20 cellular contexts compared by ENCODE assay signal in genomic region chr2:121502246-121502645, GRCh38. TPM values are rescaled to one million over a fixed set of nuclear protein-coding genes. Genes with fewer than 3 reads are reported as not detected.
A peak's percentile ranks its signal among the peaks of the same experiment; 100 is the strongest.
DNase-seq lines count a peak whose midpoint lies in the region; ATAC-seq and TF ChIP-seq lines count a peak whose summit lies in the region.
"Had no signal": no experiment of that assay in that cellular context is flagged by ENCODE, and none has a peak within 500 bp of the region (broad histone marks: within the 10 kb centered on the region; RNA-seq: fewer than 3 reads in every experiment).

No MANE protein-coding gene starts in this region.

- peak overlapping the region; percentile 42 for H3K4me3 Mint-ChIP-seq in MCF 10A (ENCODE audit: unreplicated experiment)
- H3K4me3 Mint-ChIP-seq: T-helper 1 cell treated with Interleukin-12 subunit alpha and Interleukin-12 subunit beta and Interleukin-4 antibody, amounts not matched to agents 30 μg/mL and 1 μg/mL, for 36 hours had no signal

- no peak overlapping the region for H3K27ac ChIP-seq in breast epithelium
- peak overlapping the region; percentile 99 for H3K27ac ChIP-seq in mammary epithelial cell (ENCODE audit: insufficient read depth, low read depth, low read length)
- H3K27ac ChIP-seq in tibial nerve, result peak overlapping the region in 1 of 4 donors; percentile 8
- H3K27ac ChIP-seq in esophagus muscularis mucosa (replicated peaks in 1 of 4), result no peak overlapping the region

- H3K9me3 ChIP-seq in breast epithelium (no peaks in the 10 kb centered on the region), mammary epithelial cell (replicated peaks; ENCODE audit: insufficient read depth, low read length) (peaks cover 3% of the 10 kb centered on the region), tibial nerve (no peaks in the 10 kb centered on the region), esophagus muscularis mucosa (no peaks in the 10 kb centered on the region)

- peaks cover 15% of the 10 kb centered on the region for H3K36me3 Mint-ChIP-seq in MCF 10A (ENCODE audit: insufficient read depth, unreplicated experiment)

- intact Hi-C loops in MCF 10A (cut with micrococcal nuclease) (loop anchor here (5.0 kb wide), 1 partner anchor 100 kb away; no protein-coding TSS in a partner anchor), breast epithelium (cut with DNase I; ENCODE audit: low total_unique reads) (no loop called here), mammary epithelial cell (cut with micrococcal nuclease) (loop anchor here (1.0 kb wide), 1 partner anchor 28 kb away; the partner anchor contains the start of gene RNU4ATAC), esophagus muscularis mucosa (cut with DNase I) (no loop called here)

- BruUV-seq in MCF 10A (replicated peaks; lab: Mats Ljungman, UMichigan) (no TSS peak), mammary epithelial cell (replicated peaks; lab: Mats Ljungman, UMichigan) (no TSS peak)

- H3K4me2 ChIP-seq in mammary epithelial cell (ENCODE audit: insufficient read depth, low read depth, low read length), result peak overlapping the region; percentile 69
- H3K4me2 ChIP-seq: PC-9 had no signal

- H3K36me3 ChIP-seq in breast epithelium (no peaks in the 10 kb centered on the region), mammary epithelial cell (ENCODE audit: insufficient read depth, low read length) (peaks cover 5% of the 10 kb centered on the region), tibial nerve (peaks cover 0 to 5% (median 0%) of the 10 kb centered on the region in 3 donors), esophagus muscularis mucosa (peaks cover 5 to 31% (median 15%) of the 10 kb centered on the region in 4 donors)

- no peak for ATAC-seq in HG02852 (IDR thresholded peaks at IDR 0.05; ENCODE audit: unreplicated experiment)
- ATAC-seq: left lobe of liver had no signal

- TF ChIP-seq EP300 in tibial nerve (IDR thresholded peaks at IDR 0.05) (peak in 1 of 2 donors; percentile 33), esophagus muscularis mucosa (IDR thresholded peaks at IDR 0.05) (no peak)

- H3K79me2 ChIP-seq in mammary epithelial cell (ENCODE audit: insufficient read depth, low read length), result peaks cover 53% of the 10 kb centered on the region

- TF ChIP-seq POLR2A in breast epithelium (IDR thresholded peaks at IDR 0.05) (no peak), tibial nerve (IDR thresholded peaks at IDR 0.05) (no peak), esophagus muscularis mucosa (IDR thresholded peaks at IDR 0.05; ENCODE audit: low read depth) (no peak)

- peak overlapping the region; percentile 86 for H3K9ac ChIP-seq in mammary epithelial cell (ENCODE audit: insufficient read depth, low read length)

- TF ChIP-seq CTCF in MCF 10A (IDR thresholded peaks at IDR 0.05; ENCODE audit: unreplicated experiment) (no peak), breast epithelium (IDR thresholded peaks at IDR 0.05) (no peak), mammary epithelial cell (conservative IDR thresholded peaks at IDR 0.05 in 1 of 2, IDR thresholded peaks at IDR 0.05 in 1 of 2; ENCODE audit: extremely low read depth in 1 of 2, insufficient read depth in 1 of 2, low read depth in 1 of 2, low read length in 2 of 2) (no peak), tibial nerve (IDR thresholded peaks at IDR 0.05) (no peak), esophagus muscularis mucosa (IDR thresholded peaks at IDR 0.05) (no peak)

- in situ Hi-C loops in mammary epithelial cell (cut with MboI; ENCODE audit: low sequenced_read_pairs in 2 of 2), result no loop called here

- peaks cover 66% of the 10 kb centered on the region for H3K4me1 Mint-ChIP-seq in MCF 10A (ENCODE audit: insufficient read depth, unreplicated experiment)

- H3K27me3 ChIP-seq in breast epithelium, result no peaks in the 10 kb centered on the region
- no peaks in the 10 kb centered on the region for H3K27me3 ChIP-seq in mammary epithelial cell (ENCODE audit: insufficient read depth, low read length)
- H3K27me3 ChIP-seq in tibial nerve, result no peaks in the 10 kb centered on the region
- H3K27me3 ChIP-seq in esophagus muscularis mucosa, result no peaks in the 10 kb centered on the region

- H3K4me3 ChIP-seq in breast epithelium (no peak overlapping the region), mammary epithelial cell (replicated peaks in 1 of 3; ENCODE audit: insufficient read depth in 1 of 3, low read depth in 2 of 3, low read length in 3 of 3) (peak overlapping the region in 2 of 3 experiments; percentile 30 to 36), tibial nerve (no peak overlapping the region), esophagus muscularis mucosa (no peak overlapping the region)
- H3K4me3 ChIP-seq: PC-9, skin epidermis had no signal

- CTCF ChIA-PET in MCF 10A (lab: Yijun Ruan, JAX) (interaction anchor here (0.5 kb wide), 1 partner anchor 26 kb away, joined by 3 read pairs; no protein-coding TSS in a partner anchor), mammary epithelial cell (lab: Charles Lee; ENCODE audit: low non-redundant PET) (no interaction called here)

- H3K4me1 ChIP-seq in breast epithelium (peaks cover 0 to 5% of the 10 kb centered on the region in 2 donors), mammary epithelial cell (ENCODE audit: insufficient read depth, low read length) (peaks cover 59% of the 10 kb centered on the region), tibial nerve (peaks cover 0 to 29% (median 6%) of the 10 kb centered on the region in 4 donors), esophagus muscularis mucosa (peaks cover 10 to 21% (median 14%) of the 10 kb centered on the region in 4 donors)
- H3K4me1 ChIP-seq: Caco-2 had no signal

- H4K20me1 ChIP-seq in mammary epithelial cell (ENCODE audit: insufficient read depth, low read length), result no peaks in the 10 kb centered on the region

- H3K27ac Mint-ChIP-seq in MCF 10A (ENCODE audit: low read depth, unreplicated experiment), result peak overlapping the region; percentile 72
- H3K27ac Mint-ChIP-seq: T-helper 1 cell treated with Interleukin-12 subunit alpha and Interleukin-12 subunit beta and Interleukin-4 antibody, amounts not matched to agents 30 μg/mL and 1 μg/mL, for 36 hours had no signal

- no peak overlapping the region for H2AFZ ChIP-seq in mammary epithelial cell (ENCODE audit: low read depth, low read length)
- H2AFZ ChIP-seq: PC-9 had no signal

- 29% methylated on average over 4 of the region's 5 CpGs for WGBS in mammary epithelial cell (ENCODE audit: low coverage, missing lambda C conversion rate)
- WGBS in tibial nerve, 2 donors, result 45 to 55% methylated on average over 5 of the region's 5 CpGs
- 84% methylated on average over 5 of the region's 5 CpGs for WGBS in esophagus muscularis mucosa

- no peaks in the 10 kb centered on the region for H3K27me3 Mint-ChIP-seq in MCF 10A (ENCODE audit: insufficient read depth, unreplicated experiment)

- POLR2A ChIA-PET in MCF 10A (lab: Yijun Ruan, JAX), result interaction anchor here (0.9 to 11.7 kb wide), 11 partner anchors 10 to 146 kb away, joined by 3 to 247 read pairs (median 11); partner anchors contain the start of genes CLASP1 and RNU4ATAC

- peak; percentile 60 for DNase-seq in MCF 10A (ENCODE audit: unreplicated experiment)
- DNase-seq in breast epithelium (ENCODE audit: low spot score in 2 of 2), result no peak
- peak; percentile 84 for DNase-seq in mammary epithelial cell
- peak; percentile 29 for DNase-seq in hepatic stellate cell (ENCODE audit: low spot score)
- no peak for DNase-seq in tibial nerve (ENCODE audit: low spot score in 2 of 2)
- DNase-seq in stimulated activated CD4-positive, alpha-beta T cell treated with anti-CD3 and anti-CD28 coated beads, Interleukin-15, amount 100 ng/mL, for 24 hours, result no peak
- no peak for DNase-seq in esophagus muscularis mucosa (ENCODE audit: extremely low spot score)
- DNase-seq: 8988T, activated T-cell treated with anti-CD3 and anti-CD28 coated beads for 4 hours, Caco-2, head of caudate nucleus, PC-9 had no signal

- no peaks in the 10 kb centered on the region for H3K9me3 Mint-ChIP-seq in MCF 10A (ENCODE audit: unreplicated experiment)

- dilution Hi-C loops in mammary epithelial cell (cut with HindIII; ENCODE audit: low sequenced_read_pairs), result no loop called here

RNA-seq across cellular contexts. Expression of gene RNU4ATAC, which starts 28.4 kb away (rescaled TPM):
- not detected in 2 replicates for total RNA-seq in MCF 10A (2022)
- not detected for total RNA-seq in breast epithelium
- total RNA-seq in mammary epithelial cell, result under 1 TPM in 1 of 2 donors, not detected in 1; under 0.01 TPM
- not detected for polyA plus RNA-seq in mammary epithelial cell
- polyA minus RNA-seq in mammary epithelial cell, result not detected
- total RNA-seq in tibial nerve, result not detected
- total RNA-seq in esophagus muscularis mucosa, result not detected
- total RNA-seq: Caco-2, dermis microvascular lymphatic vessel endothelial cell, HT-29, left lobe of liver, PC-9 had no signal
- polyA plus RNA-seq: adipose tissue, neural cell had no signal

Comparison
In these comparisons a context has a peak if more than half of its experiments do, and no peak if none do; other contexts are left out.
1. DNase-seq: peak in MCF 10A (single experiment), mammary epithelial cell (single experiment) and hepatic stellate cell (single experiment); none in breast epithelium (0 of 2), tibial nerve (0 of 2), stimulated activated CD4-positive, alpha-beta T cell treated with anti-CD3 and anti-CD28 coated beads, Interleukin-15, amount 100 ng/mL, for 24 hours (single experiment) and esophagus muscularis mucosa (single experiment).
2. H3K4me3 ChIP-seq: peak in mammary epithelial cell (2 of 3); none in breast epithelium (0 of 3), tibial nerve (0 of 4) and esophagus muscularis mucosa (0 of 4).
3. intact Hi-C loops: an anchor here in MCF 10A (5.0 kb wide) and mammary epithelial cell (1.0 kb wide); none called in breast epithelium and esophagus muscularis mucosa.